Comparison of ENCODE assay signal across 1 cellular context in genomic region chr18:27549335-27550039, GRCh38.
TF ChIP-seq lines count a peak whose summit lies in the region.

No MANE protein-coding gene starts in this region.

TF ChIP-seq in GM23338, 12 proteins besides CTCF, POLR2A, EP300 and RAD21 (continued from another document):
- TF ChIP-seq ZNF462 (CRISPR knock-in tag; IDR thresholded peaks at IDR 0.05) = no peak
- TF ChIP-seq ZNF114 (CRISPR knock-in tag; IDR thresholded peaks at IDR 0.05) = no peak
- no peak for TF ChIP-seq POLR2AphosphoS5 (IDR thresholded peaks at IDR 0.05; ENCODE audit: low read depth)
- TF ChIP-seq EZH2phosphoT487 (IDR thresholded peaks at IDR 0.05; ENCODE audit: unreplicated experiment) = no peak
- TF ChIP-seq JUNB (IDR thresholded peaks at IDR 0.05; ENCODE audit: unreplicated experiment) = no peak
- TF ChIP-seq ZNF331 (CRISPR knock-in tag; IDR thresholded peaks at IDR 0.05; ENCODE audit: low read depth) = no peak
- TF ChIP-seq CREB1 (CRISPR knock-in tag; IDR thresholded peaks at IDR 0.05; ENCODE audit: low read depth) = no peak
- no peak for TF ChIP-seq EZH2 (IDR thresholded peaks at IDR 0.05; ENCODE audit: low read depth, unreplicated experiment)
TF ChIP-seq in GM23338: peak in this region for 0.
